ENCODE assay signal across 18 cellular contexts in the genomic region with DNA sequence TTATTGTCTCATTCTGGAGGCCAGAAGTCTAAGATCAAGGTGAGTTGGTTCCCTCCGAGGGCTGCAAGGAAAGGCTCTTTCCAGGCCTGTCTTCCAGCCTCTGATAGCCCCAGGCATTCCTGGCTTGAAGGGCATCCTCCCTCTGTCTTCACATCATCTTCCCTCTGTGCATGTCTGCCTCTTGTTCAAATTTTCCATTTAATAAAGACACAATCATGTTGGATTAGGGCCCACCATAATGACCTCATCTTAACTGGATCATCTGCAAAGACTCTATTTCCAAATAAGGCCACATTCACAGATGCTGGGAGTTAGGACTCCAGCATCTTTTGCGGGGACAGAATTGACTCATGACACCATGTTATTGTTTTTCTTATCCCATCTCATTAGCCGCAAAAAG. TPM values are rescaled to one million over a fixed set of nuclear protein-coding genes. Genes with fewer than 3 reads are reported as not detected.
DNase-seq lines count a peak whose midpoint lies in the region; ATAC-seq and TF ChIP-seq lines count a peak whose summit lies in the region.
"Had no signal": no experiment of that assay in that cellular context is flagged by ENCODE, and none has a peak within 500 bp of the region (broad histone marks: within the 10 kb centered on the region; RNA-seq: fewer than 3 reads in every experiment).

No MANE protein-coding gene starts in this region.

- no peak for TF ChIP-seq CTCF in gastroesophageal sphincter (IDR thresholded peaks at IDR 0.05)
- TF ChIP-seq CTCF in suprapubic skin (IDR thresholded peaks at IDR 0.05): no peak

- H3K27ac ChIP-seq in gastroesophageal sphincter (no peak overlapping the region), suprapubic skin (peak overlapping the region; percentile 18)

- TF ChIP-seq EP300 in gastroesophageal sphincter (IDR thresholded peaks at IDR 0.05) (no peak), suprapubic skin (IDR thresholded peaks at IDR 0.05) (no peak)

- H3K27ac Mint-ChIP-seq in T-helper 2 cell treated with Interferon-gamma antibody and Interleukin-4, amounts not matched to agents 5 μg/mL and 100 μg/mL, for 36 hours: no peak overlapping the region
- H3K27ac Mint-ChIP-seq: HFFc6 had no signal

- no peak for TF ChIP-seq POLR2A in gastroesophageal sphincter (IDR thresholded peaks at IDR 0.05)
- no peak for TF ChIP-seq POLR2A in suprapubic skin (IDR thresholded peaks at IDR 0.05)

- H3K9me3 Mint-ChIP-seq in T-helper 2 cell treated with Interferon-gamma antibody and Interleukin-4, amounts not matched to agents 5 μg/mL and 100 μg/mL, for 36 hours: no peaks in the 10 kb centered on the region

- H3K36me3 ChIP-seq in gastroesophageal sphincter: no peaks in the 10 kb centered on the region
- H3K36me3 ChIP-seq in suprapubic skin: no peaks in the 10 kb centered on the region

- H3K4me3 ChIP-seq in gastroesophageal sphincter: no peak overlapping the region
- H3K4me3 ChIP-seq in suprapubic skin: no peak overlapping the region

- ATAC-seq in gastroesophageal sphincter: peak; percentile 39
- ATAC-seq in GM21529 (IDR thresholded peaks at IDR 0.05; ENCODE audit: unreplicated experiment): no peak
- no peak for ATAC-seq in GM21360 (IDR thresholded peaks at IDR 0.05; ENCODE audit: unreplicated experiment)

- H3K27me3 ChIP-seq in gastroesophageal sphincter (peaks cover 13% of the 10 kb centered on the region), suprapubic skin (no peaks in the 10 kb centered on the region)

- H3K27me3 Mint-ChIP-seq in T-helper 2 cell treated with Interferon-gamma antibody and Interleukin-4, amounts not matched to agents 5 μg/mL and 100 μg/mL, for 36 hours (ENCODE audit: low read depth): no peaks in the 10 kb centered on the region

- H3K4me1 Mint-ChIP-seq in T-helper 2 cell treated with Interferon-gamma antibody and Interleukin-4, amounts not matched to agents 5 μg/mL and 100 μg/mL, for 36 hours (ENCODE audit: low read depth): no peaks in the 10 kb centered on the region

- DNase-seq in EH (ENCODE audit: low read depth): peak; percentile 90
- peak; percentile 46 for DNase-seq in M059J (ENCODE audit: low read depth)
- DNase-seq in suprapubic skin (ENCODE audit: low spot score in 2 of 2): peak in 1 of 2 donors; percentile 56
- DNase-seq in T-helper 2 cell treated with Interferon-gamma antibody and Interleukin-4, amounts not matched to agents 5 μg/mL and 100 μg/mL, for 36 hours (ENCODE audit: low spot score): no peak
- DNase-seq: DMS79 treated with DMSO at 0.1 percent for 48 hours, HFFc6, MM.1S, NCI-H1092, NCI-H1436 treated with DMSO at 0.1 percent for 48 hours, NCI-H2029 treated with DMSO at 0.1 percent for 48 hours, NCI-H2171 treated with DMSO at 0.1 percent for 48 hours, NCI-H446 treated with DMSO at 0.1 percent for 48 hours, NCI-H69, OCI-M1 had no signal

- no peaks in the 10 kb centered on the region for H3K9me3 ChIP-seq in gastroesophageal sphincter
- no peaks in the 10 kb centered on the region for H3K9me3 ChIP-seq in suprapubic skin

- H3K36me3 Mint-ChIP-seq in T-helper 2 cell treated with Interferon-gamma antibody and Interleukin-4, amounts not matched to agents 5 μg/mL and 100 μg/mL, for 36 hours (ENCODE audit: low read depth): no peaks in the 10 kb centered on the region

- 60 to 63% methylated on average over 2 to 3 of the region's 3 CpGs for WGBS in gastroesophageal sphincter (ENCODE audit: low coverage in 1 of 2), 2 donors
- WGBS in suprapubic skin: 75% methylated on average over 3 of the region's 3 CpGs

- H3K4me3 Mint-ChIP-seq in T-helper 2 cell treated with Interferon-gamma antibody and Interleukin-4, amounts not matched to agents 5 μg/mL and 100 μg/mL, for 36 hours: no peak overlapping the region
- H3K4me3 Mint-ChIP-seq: HFFc6 had no signal

- H3K4me1 ChIP-seq in gastroesophageal sphincter: no peaks in the 10 kb centered on the region
- H3K4me1 ChIP-seq in suprapubic skin: peaks cover 13% of the 10 kb centered on the region

RNA-seq across cellular contexts. Expression of a gene that starts 24.5 kb away (rescaled TPM):
- total RNA-seq in M059J (2014; rRNA removed; shearing (Covaris generic)): 0.05 and 0.15 TPM in 2 replicates
- 1 to 10 TPM in 2 of 4 donors, under 1 TPM in 2; 0.47 to 1.7 (median 0.81) TPM for total RNA-seq in gastroesophageal sphincter
- 1 to 10 TPM; 4.8 to 5.9 (median 5.6) TPM for total RNA-seq in suprapubic skin
- total RNA-seq: HFFc6; T-helper 1 cell treated with Interleukin-12 subunit alpha and Interleukin-12 subunit beta and Interleukin-4 antibody, amounts not matched to agents 30 ng/mL and 1 ng/mL, for 36 hours had no signal
